ENCODE assay signal across 1 cellular context in the genomic region with DNA sequence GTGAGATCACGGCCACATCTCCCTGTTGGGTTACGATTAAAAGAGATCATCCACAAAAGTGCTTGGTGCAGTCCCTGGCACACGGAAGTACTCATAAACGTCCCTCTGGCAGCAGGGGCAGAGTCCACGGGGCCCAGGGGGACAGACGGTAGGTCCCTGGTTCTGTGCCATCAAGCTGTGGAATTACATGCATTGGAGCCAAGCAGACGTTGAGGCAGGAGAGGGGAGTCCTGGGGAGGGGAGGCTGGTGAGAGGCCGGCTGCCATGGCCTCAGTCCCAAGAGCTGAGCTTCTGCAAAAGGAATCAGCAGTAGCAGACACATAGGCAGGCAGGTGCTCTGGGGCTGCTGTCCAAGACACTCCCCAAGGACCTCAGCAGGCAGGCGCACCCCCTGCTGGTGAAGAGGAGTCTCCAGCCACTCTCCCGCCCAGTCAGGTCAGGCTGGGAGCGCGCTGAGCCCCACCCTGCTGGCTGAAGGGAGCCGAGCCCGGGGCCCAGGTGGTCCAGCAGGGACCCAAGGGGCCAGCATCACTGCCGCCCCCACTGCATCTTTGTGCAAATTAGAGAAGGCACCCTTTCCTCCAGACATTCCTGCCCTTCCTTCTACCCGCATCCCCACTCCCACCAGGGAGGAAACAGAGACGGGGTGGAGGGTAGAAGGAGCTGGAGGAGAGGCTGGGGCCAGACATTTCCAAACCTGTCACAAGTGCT.
TF ChIP-seq lines count a peak whose summit lies in the region.

No MANE protein-coding gene starts in this region.

TF ChIP-seq in HepG2, 621 proteins besides CTCF, POLR2A, EP300 and RAD21 (continued from another document and continues in another):
- TF ChIP-seq, protein P1, sequence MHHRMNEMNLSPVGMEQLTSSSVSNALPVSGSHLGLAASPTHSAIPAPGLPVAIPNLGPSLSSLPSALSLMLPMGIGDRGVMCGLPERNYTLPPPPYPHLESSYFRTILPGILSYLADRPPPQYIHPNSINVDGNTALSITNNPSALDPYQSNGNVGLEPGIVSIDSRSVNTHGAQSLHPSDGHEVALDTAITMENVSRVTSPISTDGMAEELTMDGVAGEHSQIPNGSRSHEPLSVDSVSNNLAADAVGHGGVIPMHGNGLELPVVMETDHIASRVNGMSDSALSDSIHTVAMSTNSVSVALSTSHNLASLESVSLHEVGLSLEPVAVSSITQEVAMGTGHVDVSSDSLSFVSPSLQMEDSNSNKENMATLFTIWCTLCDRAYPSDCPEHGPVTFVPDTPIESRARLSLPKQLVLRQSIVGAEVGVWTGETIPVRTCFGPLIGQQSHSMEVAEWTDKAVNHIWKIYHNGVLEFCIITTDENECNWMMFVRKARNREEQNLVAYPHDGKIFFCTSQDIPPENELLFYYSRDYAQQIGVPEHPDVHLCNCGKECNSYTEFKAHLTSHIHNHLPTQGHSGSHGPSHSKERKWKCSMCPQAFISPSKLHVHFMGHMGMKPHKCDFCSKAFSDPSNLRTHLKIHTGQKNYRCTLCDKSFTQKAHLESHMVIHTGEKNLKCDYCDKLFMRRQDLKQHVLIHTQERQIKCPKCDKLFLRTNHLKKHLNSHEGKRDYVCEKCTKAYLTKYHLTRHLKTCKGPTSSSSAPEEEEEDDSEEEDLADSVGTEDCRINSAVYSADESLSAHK (CRISPR knock-in tag; IDR thresholded peaks at IDR 0.05; ENCODE audit: borderline replicate concordance) = no peak
- TF ChIP-seq CC2D1A (CRISPR knock-in tag; IDR thresholded peaks at IDR 0.05) = no peak
- no peak for TF ChIP-seq GLI4 (CRISPR knock-in tag; IDR thresholded peaks at IDR 0.05; ENCODE audit: borderline replicate concordance)
- no peak for TF ChIP-seq NFE2L2 (IDR thresholded peaks at IDR 0.05; ENCODE audit: low read length)
- TF ChIP-seq KAT8 (CRISPR knock-in tag; IDR thresholded peaks at IDR 0.05) = peak; percentile 62; the same call in 1 of the 2 replicates
- TF ChIP-seq RELA (CRISPR knock-in tag; IDR thresholded peaks at IDR 0.05) = no peak
- TF ChIP-seq, protein P2, sequence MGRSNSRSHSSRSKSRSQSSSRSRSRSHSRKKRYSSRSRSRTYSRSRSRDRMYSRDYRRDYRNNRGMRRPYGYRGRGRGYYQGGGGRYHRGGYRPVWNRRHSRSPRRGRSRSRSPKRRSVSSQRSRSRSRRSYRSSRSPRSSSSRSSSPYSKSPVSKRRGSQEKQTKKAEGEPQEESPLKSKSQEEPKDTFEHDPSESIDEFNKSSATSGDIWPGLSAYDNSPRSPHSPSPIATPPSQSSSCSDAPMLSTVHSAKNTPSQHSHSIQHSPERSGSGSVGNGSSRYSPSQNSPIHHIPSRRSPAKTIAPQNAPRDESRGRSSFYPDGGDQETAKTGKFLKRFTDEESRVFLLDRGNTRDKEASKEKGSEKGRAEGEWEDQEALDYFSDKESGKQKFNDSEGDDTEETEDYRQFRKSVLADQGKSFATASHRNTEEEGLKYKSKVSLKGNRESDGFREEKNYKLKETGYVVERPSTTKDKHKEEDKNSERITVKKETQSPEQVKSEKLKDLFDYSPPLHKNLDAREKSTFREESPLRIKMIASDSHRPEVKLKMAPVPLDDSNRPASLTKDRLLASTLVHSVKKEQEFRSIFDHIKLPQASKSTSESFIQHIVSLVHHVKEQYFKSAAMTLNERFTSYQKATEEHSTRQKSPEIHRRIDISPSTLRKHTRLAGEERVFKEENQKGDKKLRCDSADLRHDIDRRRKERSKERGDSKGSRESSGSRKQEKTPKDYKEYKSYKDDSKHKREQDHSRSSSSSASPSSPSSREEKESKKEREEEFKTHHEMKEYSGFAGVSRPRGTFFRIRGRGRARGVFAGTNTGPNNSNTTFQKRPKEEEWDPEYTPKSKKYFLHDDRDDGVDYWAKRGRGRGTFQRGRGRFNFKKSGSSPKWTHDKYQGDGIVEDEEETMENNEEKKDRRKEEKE (IDR thresholded peaks at IDR 0.05) = no peak
- no peak for TF ChIP-seq TMF1 (CRISPR knock-in tag; IDR thresholded peaks at IDR 0.05; ENCODE audit: low read depth)
- TF ChIP-seq, protein P3, sequence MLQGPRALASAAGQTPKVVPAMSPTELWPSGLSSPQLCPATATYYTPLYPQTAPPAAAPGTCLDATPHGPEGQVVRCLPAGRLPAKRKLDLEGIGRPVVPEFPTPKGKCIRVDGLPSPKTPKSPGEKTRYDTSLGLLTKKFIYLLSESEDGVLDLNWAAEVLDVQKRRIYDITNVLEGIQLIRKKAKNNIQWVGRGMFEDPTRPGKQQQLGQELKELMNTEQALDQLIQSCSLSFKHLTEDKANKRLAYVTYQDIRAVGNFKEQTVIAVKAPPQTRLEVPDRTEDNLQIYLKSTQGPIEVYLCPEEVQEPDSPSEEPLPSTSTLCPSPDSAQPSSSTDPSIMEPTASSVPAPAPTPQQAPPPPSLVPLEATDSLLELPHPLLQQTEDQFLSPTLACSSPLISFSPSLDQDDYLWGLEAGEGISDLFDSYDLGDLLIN (CRISPR knock-in tag; IDR thresholded peaks at IDR 0.05; ENCODE audit: borderline replicate concordance) = no peak
- TF ChIP-seq ZNF296 (CRISPR knock-in tag; conservative IDR thresholded peaks at IDR 0.05) = no peak
- TF ChIP-seq, protein P4, sequence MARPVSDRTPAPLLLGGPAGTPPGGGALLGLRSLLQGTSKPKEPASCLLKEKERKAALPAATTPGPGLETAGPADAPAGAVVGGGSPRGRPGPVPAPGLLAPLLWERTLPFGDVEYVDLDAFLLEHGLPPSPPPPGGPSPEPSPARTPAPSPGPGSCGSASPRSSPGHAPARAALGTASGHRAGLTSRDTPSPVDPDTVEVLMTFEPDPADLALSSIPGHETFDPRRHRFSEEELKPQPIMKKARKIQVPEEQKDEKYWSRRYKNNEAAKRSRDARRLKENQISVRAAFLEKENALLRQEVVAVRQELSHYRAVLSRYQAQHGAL (CRISPR knock-in tag; IDR thresholded peaks at IDR 0.05; ENCODE audit: not compliant biosample characterization) = no peak
- TF ChIP-seq ZNF253 (CRISPR knock-in tag; IDR thresholded peaks at IDR 0.05; ENCODE audit: borderline replicate concordance) = 0 out of 2 replicates have a peak, but pooled peaks have one; percentile 65
- no peak for TF ChIP-seq HNRNPUL1 (IDR thresholded peaks at IDR 0.05; ENCODE audit: low read depth, low read length)
- TF ChIP-seq SYNCRIP (IDR thresholded peaks at IDR 0.05; ENCODE audit: insufficient read depth, low read depth, low read length) = no peak
- TF ChIP-seq PHB2 (IDR thresholded peaks at IDR 0.05; ENCODE audit: partially characterized antibody) = no peak
- TF ChIP-seq SUZ12 (IDR thresholded peaks at IDR 0.05; ENCODE audit: low read depth, low read length) = no peak
- TF ChIP-seq JUND (CRISPR knock-in tag; IDR thresholded peaks at IDR 0.05) = peak; percentile 60; the same call in 1 of the 2 replicates
- TF ChIP-seq, protein P5, sequence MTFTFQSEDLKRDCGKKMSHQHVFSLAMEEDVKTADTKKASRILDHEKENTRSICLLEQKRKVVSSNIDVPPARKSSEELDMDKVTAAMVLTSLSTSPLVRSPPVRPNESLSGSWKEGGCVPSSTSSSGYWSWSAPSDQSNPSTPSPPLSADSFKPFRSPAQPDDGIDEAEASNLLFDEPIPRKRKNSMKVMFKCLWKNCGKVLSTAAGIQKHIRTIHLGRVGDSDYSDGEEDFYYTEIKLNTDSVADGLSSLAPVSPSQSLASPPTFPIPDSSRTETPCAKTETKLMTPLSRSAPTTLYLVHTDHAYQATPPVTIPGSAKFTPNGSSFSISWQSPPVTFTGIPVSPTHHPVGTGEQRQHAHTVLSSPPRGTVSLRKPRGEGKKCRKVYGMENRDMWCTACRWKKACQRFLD (CRISPR knock-in tag; IDR thresholded peaks at IDR 0.05; ENCODE audit: borderline replicate concordance) = no peak
- no peak for TF ChIP-seq RFX3 (CRISPR knock-in tag; IDR thresholded peaks at IDR 0.05)
- no peak for TF ChIP-seq FOSL1 (CRISPR knock-in tag; IDR thresholded peaks at IDR 0.05; ENCODE audit: borderline replicate concordance)
- no peak for TF ChIP-seq SSRP1 (CRISPR knock-in tag; IDR thresholded peaks at IDR 0.05)
- TF ChIP-seq, protein P6, sequence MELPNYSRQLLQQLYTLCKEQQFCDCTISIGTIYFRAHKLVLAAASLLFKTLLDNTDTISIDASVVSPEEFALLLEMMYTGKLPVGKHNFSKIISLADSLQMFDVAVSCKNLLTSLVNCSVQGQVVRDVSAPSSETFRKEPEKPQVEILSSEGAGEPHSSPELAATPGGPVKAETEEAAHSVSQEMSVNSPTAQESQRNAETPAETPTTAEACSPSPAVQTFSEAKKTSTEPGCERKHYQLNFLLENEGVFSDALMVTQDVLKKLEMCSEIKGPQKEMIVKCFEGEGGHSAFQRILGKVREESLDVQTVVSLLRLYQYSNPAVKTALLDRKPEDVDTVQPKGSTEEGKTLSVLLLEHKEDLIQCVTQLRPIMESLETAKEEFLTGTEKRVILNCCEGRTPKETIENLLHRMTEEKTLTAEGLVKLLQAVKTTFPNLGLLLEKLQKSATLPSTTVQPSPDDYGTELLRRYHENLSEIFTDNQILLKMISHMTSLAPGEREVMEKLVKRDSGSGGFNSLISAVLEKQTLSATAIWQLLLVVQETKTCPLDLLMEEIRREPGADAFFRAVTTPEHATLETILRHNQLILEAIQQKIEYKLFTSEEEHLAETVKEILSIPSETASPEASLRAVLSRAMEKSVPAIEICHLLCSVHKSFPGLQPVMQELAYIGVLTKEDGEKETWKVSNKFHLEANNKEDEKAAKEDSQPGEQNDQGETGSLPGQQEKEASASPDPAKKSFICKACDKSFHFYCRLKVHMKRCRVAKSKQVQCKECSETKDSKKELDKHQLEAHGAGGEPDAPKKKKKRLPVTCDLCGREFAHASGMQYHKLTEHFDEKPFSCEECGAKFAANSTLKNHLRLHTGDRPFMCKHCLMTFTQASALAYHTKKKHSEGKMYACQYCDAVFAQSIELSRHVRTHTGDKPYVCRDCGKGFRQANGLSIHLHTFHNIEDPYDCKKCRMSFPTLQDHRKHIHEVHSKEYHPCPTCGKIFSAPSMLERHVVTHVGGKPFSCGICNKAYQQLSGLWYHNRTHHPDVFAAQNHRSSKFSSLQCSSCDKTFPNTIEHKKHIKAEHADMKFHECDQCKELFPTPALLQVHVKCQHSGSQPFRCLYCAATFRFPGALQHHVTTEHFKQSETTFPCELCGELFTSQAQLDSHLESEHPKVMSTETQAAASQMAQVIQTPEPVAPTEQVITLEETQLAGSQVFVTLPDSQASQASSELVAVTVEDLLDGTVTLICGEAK (IDR thresholded peaks at IDR 0.05) = no peak
- TF ChIP-seq, protein P6 (CRISPR knock-in tag; IDR thresholded peaks at IDR 0.05) = no peak
- TF ChIP-seq, protein P7, sequence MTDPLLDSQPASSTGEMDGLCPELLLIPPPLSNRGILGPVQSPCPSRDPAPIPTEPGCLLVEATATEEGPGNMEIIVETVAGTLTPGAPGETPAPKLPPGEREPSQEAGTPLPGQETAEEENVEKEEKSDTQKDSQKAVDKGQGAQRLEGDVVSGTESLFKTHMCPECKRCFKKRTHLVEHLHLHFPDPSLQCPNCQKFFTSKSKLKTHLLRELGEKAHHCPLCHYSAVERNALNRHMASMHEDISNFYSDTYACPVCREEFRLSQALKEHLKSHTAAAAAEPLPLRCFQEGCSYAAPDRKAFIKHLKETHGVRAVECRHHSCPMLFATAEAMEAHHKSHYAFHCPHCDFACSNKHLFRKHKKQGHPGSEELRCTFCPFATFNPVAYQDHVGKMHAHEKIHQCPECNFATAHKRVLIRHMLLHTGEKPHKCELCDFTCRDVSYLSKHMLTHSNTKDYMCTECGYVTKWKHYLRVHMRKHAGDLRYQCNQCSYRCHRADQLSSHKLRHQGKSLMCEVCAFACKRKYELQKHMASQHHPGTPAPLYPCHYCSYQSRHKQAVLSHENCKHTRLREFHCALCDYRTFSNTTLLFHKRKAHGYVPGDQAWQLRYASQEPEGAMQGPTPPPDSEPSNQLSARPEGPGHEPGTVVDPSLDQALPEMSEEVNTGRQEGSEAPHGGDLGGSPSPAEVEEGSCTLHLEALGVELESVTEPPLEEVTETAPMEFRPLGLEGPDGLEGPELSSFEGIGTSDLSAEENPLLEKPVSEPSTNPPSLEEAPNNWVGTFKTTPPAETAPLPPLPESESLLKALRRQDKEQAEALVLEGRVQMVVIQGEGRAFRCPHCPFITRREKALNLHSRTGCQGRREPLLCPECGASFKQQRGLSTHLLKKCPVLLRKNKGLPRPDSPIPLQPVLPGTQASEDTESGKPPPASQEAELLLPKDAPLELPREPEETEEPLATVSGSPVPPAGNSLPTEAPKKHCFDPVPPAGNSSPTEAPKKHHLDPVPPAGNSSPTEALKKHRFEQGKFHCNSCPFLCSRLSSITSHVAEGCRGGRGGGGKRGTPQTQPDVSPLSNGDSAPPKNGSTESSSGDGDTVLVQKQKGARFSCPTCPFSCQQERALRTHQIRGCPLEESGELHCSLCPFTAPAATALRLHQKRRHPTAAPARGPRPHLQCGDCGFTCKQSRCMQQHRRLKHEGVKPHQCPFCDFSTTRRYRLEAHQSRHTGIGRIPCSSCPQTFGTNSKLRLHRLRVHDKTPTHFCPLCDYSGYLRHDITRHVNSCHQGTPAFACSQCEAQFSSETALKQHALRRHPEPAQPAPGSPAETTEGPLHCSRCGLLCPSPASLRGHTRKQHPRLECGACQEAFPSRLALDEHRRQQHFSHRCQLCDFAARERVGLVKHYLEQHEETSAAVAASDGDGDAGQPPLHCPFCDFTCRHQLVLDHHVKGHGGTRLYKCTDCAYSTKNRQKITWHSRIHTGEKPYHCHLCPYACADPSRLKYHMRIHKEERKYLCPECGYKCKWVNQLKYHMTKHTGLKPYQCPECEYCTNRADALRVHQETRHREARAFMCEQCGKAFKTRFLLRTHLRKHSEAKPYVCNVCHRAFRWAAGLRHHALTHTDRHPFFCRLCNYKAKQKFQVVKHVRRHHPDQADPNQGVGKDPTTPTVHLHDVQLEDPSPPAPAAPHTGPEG (CRISPR knock-in tag; IDR thresholded peaks at IDR 0.05) = no peak
- no peak for TF ChIP-seq CBX2 (IDR thresholded peaks at IDR 0.05; ENCODE audit: low read depth, low read length)
- no peak for TF ChIP-seq CBX2 (CRISPR knock-in tag; IDR thresholded peaks at IDR 0.05; ENCODE audit: low read depth)
